In the genomic region with DNA sequence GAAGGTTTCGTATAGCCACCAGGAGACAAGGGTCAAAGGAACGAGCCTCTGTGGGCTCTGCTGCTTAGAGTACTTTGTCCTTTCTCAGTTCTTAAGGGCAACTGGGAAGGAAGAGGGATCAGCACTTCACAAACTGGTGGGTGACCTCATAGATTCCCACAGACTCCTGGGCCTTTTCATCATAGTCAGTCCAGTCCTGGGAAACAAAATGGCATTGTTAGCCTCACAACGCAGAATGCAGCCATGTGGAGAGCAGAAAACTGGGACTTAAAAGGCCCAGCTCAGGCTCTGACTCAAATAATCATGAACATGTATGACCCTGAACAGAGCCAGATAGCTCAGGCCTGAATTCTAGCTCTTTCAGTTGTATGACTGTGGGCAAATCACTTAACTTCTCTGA, we compare ENCODE assay signal across 30 cellular contexts.
"Had no signal": no experiment of that assay in that cellular context is flagged by ENCODE, and none has a peak within 500 bp of the region (broad histone marks: within the 10 kb centered on the region; RNA-seq: fewer than 3 reads in every experiment).

No MANE protein-coding gene starts in this region.

- H3K4me3 ChIP-seq: adrenal gland, body of pancreas, cardiac muscle cell, gastrocnemius medialis, neural progenitor cell, suprapubic skin, tibial artery had no signal

- H3K4me3 Mint-ChIP-seq: activated CD8-positive, alpha-beta T cell treated with anti-CD3 and anti-CD28 coated beads, Interleukin-2, amount 10 ng/mL, durations not matched to agents 7 days and 5 days; activated naive CD8-positive, alpha-beta T cell treated with anti-CD3 and anti-CD28 coated beads for 36 hours; effector memory CD8-positive, alpha-beta T cell; mesothelial cell of epicardium; naive B cell; neural progenitor cell; stimulated activated memory B cell treated with anti-CD40 and anti-IgM and Interleukin-4, amounts not matched to agents 10 μg/mL and 1 μg/mL and 100 μg/mL, for 72 hours; stimulated activated naive CD8-positive, alpha-beta T cell treated with anti-CD3 and anti-CD28 coated beads, Interleukin-15, amount 100 ng/mL, for 72 hours had no signal

- DNase-seq: activated CD4-positive, alpha-beta T cell treated with anti-CD3 and anti-CD28 coated beads for 1 hour; activated CD4-positive, alpha-beta T cell treated with anti-CD3 and anti-CD28 coated beads, Interleukin-2, amount 50 U/mL, for 1 hour; activated CD8-positive, alpha-beta T cell treated with anti-CD3 and anti-CD28 coated beads, Interleukin-2, amount 10 ng/mL, durations not matched to agents 7 days and 5 days; activated naive CD8-positive, alpha-beta T cell treated with anti-CD3 and anti-CD28 coated beads for 36 hours; activated T-cell treated with anti-CD3 and anti-CD28 coated beads, Interleukin-2, amount 50 U/mL, for 1 hour; aorta; body of pancreas; cortex of kidney; effector memory CD8-positive, alpha-beta T cell; erythroblast; gastrocnemius medialis; glutamatergic neuron; islet precursor cell; left ventricle myocardium superior; naive B cell; occipital lobe; stimulated activated CD4-positive, alpha-beta T cell treated with anti-CD3 and anti-CD28 coated beads, Interleukin-12 subunit alpha, Interleukin-12 subunit beta, amount 100 ng/mL, for 4 hours; stimulated activated CD4-positive, alpha-beta T cell treated with anti-CD3 and anti-CD28 coated beads, Interleukin-4, amount 100 ng/mL, for 1 hour; stimulated activated naive CD8-positive, alpha-beta T cell treated with anti-CD3 and anti-CD28 coated beads, Interleukin-15, amount 100 ng/mL, for 72 hours; T-helper 2 cell; tibial artery had no signal

- H3K27ac Mint-ChIP-seq: activated CD8-positive, alpha-beta T cell treated with anti-CD3 and anti-CD28 coated beads, Interleukin-2, amount 10 ng/mL, durations not matched to agents 7 days and 5 days; activated T-helper 2 cell treated with anti-CD3 and anti-CD28 coated beads, Interferon-gamma antibody, Interleukin-2, Interleukin-4, amounts not matched to agents 10 μg/mL and 5 μg/mL and 100 μg/mL, durations not matched to agents 14 hours and 24 hours and 36 hours; effector memory CD8-positive, alpha-beta T cell; mesothelial cell of epicardium; neural progenitor cell; stimulated activated memory B cell treated with anti-CD40 and anti-IgM and Interleukin-4, amounts not matched to agents 10 μg/mL and 1 μg/mL and 100 μg/mL, for 72 hours; stimulated activated naive CD8-positive, alpha-beta T cell treated with anti-CD3 and anti-CD28 coated beads, Interleukin-15, amount 100 ng/mL, for 72 hours had no signal

- ATAC-seq: activated CD8-positive, alpha-beta T cell treated with anti-CD3 and anti-CD28 coated beads, Interleukin-2, amount 10 ng/mL, durations not matched to agents 7 days and 5 days; body of pancreas; effector memory CD8-positive, alpha-beta T cell; gastrocnemius medialis; left ventricle myocardium superior; right cardiac atrium; stimulated activated memory B cell treated with anti-CD40 and anti-IgM and Interleukin-4, amounts not matched to agents 10 μg/mL and 1 μg/mL and 100 μg/mL, for 72 hours; stimulated activated naive CD8-positive, alpha-beta T cell treated with anti-CD3 and anti-CD28 coated beads, Interleukin-15, amount 100 ng/mL, for 72 hours had no signal

- H3K27ac ChIP-seq: adrenal gland, body of pancreas, gastrocnemius medialis, neural progenitor cell, parathyroid adenoma, suprapubic skin, tibial artery had no signal

- H3K9me3 Mint-ChIP-seq: activated naive CD8-positive, alpha-beta T cell treated with anti-CD3 and anti-CD28 coated beads for 36 hours; activated T-helper 2 cell treated with anti-CD3 and anti-CD28 coated beads, Interferon-gamma antibody, Interleukin-2, Interleukin-4, amounts not matched to agents 10 μg/mL and 5 μg/mL and 100 μg/mL, durations not matched to agents 14 hours and 24 hours and 36 hours; effector memory CD8-positive, alpha-beta T cell; mesothelial cell of epicardium; naive B cell; neural progenitor cell; stimulated activated memory B cell treated with anti-CD40 and anti-IgM and Interleukin-4, amounts not matched to agents 10 μg/mL and 1 μg/mL and 100 μg/mL, for 72 hours; stimulated activated naive CD8-positive, alpha-beta T cell treated with anti-CD3 and anti-CD28 coated beads, Interleukin-15, amount 100 ng/mL, for 72 hours had no signal

- H3K27me3 Mint-ChIP-seq: activated naive CD8-positive, alpha-beta T cell treated with anti-CD3 and anti-CD28 coated beads for 36 hours; effector memory CD8-positive, alpha-beta T cell; naive B cell; stimulated activated memory B cell treated with anti-CD40 and anti-IgM and Interleukin-4, amounts not matched to agents 10 μg/mL and 1 μg/mL and 100 μg/mL, for 72 hours; stimulated activated naive CD8-positive, alpha-beta T cell treated with anti-CD3 and anti-CD28 coated beads, Interleukin-15, amount 100 ng/mL, for 72 hours had no signal
